In the genomic region with DNA sequence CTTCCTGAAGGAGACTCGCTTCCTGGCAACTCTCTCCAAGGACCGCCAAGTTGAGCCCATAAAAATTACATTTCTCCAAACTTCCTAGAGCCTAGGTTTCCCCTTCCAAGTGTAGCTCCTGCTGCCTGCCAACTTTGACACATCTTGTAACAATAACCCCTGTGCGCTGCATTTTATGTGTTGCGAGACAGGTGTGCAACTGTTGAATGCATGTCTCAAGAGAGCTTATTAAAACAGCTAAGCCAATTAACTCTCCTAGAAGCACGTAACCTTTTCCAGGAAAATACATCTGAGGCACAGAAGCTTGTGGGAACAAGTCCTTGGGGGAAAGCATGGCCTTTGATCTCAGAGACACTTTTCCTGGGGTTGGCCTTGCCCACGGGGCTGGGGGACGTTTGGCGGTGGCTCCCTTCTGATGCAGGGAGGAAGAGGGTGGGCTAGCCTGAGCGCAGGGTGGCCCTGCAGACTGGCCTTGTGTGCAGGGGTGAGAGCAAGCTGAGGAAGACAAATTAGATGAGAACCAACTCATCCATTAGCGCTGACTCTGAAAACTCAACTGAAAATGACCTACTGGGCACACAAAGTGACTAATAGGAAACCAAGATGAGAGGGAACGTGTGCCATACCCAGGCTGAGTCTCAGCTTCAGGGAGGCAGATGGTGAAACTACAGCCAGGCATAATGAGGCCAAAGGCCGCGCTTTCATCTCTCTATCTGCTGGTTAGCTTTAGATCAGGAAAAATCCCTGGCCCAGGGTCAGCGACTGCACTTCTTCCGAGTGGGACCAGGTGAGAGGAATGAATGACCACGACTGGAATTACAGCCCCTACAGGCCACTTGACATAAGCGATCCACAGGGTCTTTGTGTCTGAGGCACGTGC, we compare ENCODE assay signal across 19 cellular contexts.
A peak's percentile ranks its signal among the peaks of the same experiment; 100 is the strongest.
DNase-seq lines count a peak whose midpoint lies in the region; ATAC-seq and TF ChIP-seq lines count a peak whose summit lies in the region.
"Had no signal": no experiment of that assay in that cellular context is flagged by ENCODE, and none has a peak within 500 bp of the region (broad histone marks: within the 10 kb centered on the region; RNA-seq: fewer than 3 reads in every experiment).

No MANE protein-coding gene starts in this region.

- peak overlapping the region; percentile 8 for H3K27ac Mint-ChIP-seq in neural crest cell (ENCODE audit: unreplicated experiment)
- H3K27ac Mint-ChIP-seq in CD8-positive, alpha-beta T cell, result no peak overlapping the region
- H3K27ac Mint-ChIP-seq: B cell had no signal

- H3K36me3 ChIP-seq in WERI-Rb-1, result no peaks in the 10 kb centered on the region
- H3K36me3 ChIP-seq in CD8-positive, alpha-beta T cell (ENCODE audit: insufficient read depth, low read length), result no peaks in the 10 kb centered on the region

- H3K4me1 ChIP-seq in CD8-positive, alpha-beta T cell (ENCODE audit: insufficient read depth, low read length), result no peaks in the 10 kb centered on the region
- H3K4me1 ChIP-seq: Caco-2 had no signal

- POLR2A ChIA-PET in CD8-positive, alpha-beta T cell (lab: Charles Lee), result no interaction called here

- no peak overlapping the region for H3K4me3 ChIP-seq in WERI-Rb-1 (ENCODE audit: low read depth, low read length)
- H3K4me3 ChIP-seq in CD8-positive, alpha-beta T cell (ENCODE audit: low read depth, low read length), result no peak overlapping the region

- no peak for TF ChIP-seq CTCF in neural crest cell (conservative IDR thresholded peaks at IDR 0.05)
- no peak for TF ChIP-seq CTCF in WERI-Rb-1 (IDR thresholded peaks at IDR 0.05; ENCODE audit: low read depth, low read length)
- TF ChIP-seq CTCF in CD8-positive, alpha-beta T cell (IDR thresholded peaks at IDR 0.05), result no peak

- no peak for ATAC-seq in CD8-positive, alpha-beta T cell

- CTCF ChIA-PET in CD8-positive, alpha-beta T cell (lab: Charles Lee), result no interaction called here

- peaks cover 11% of the 10 kb centered on the region for H3K36me3 Mint-ChIP-seq in neural crest cell (ENCODE audit: low read depth)
- no peaks in the 10 kb centered on the region for H3K36me3 Mint-ChIP-seq in CD8-positive, alpha-beta T cell
- H3K36me3 Mint-ChIP-seq: CD4-positive, CD25-positive, alpha-beta regulatory T cell had no signal

- no peaks in the 10 kb centered on the region for H3K27me3 Mint-ChIP-seq in neural crest cell (ENCODE audit: low read depth)
- H3K27me3 Mint-ChIP-seq in CD8-positive, alpha-beta T cell (ENCODE audit: low read depth), result peaks cover 13% of the 10 kb centered on the region

- no peaks in the 10 kb centered on the region for H3K27me3 ChIP-seq in WERI-Rb-1 (ENCODE audit: insufficient read depth, low read depth, severe bottlenecking)
- H3K27me3 ChIP-seq in CD8-positive, alpha-beta T cell (ENCODE audit: insufficient read depth, low read length), result no peaks in the 10 kb centered on the region

- no peak overlapping the region for H3K4me3 Mint-ChIP-seq in neural crest cell
- H3K4me3 Mint-ChIP-seq in CD8-positive, alpha-beta T cell, result no peak overlapping the region
- H3K4me3 Mint-ChIP-seq: B cell; CD4-positive, CD25-positive, alpha-beta regulatory T cell had no signal

- H3K4me1 Mint-ChIP-seq in neural crest cell, result peaks cover 9% of the 10 kb centered on the region
- H3K4me1 Mint-ChIP-seq in CD8-positive, alpha-beta T cell (ENCODE audit: low read depth), result no peaks in the 10 kb centered on the region
- H3K4me1 Mint-ChIP-seq: B cell; CD4-positive, CD25-positive, alpha-beta regulatory T cell had no signal

- H3K27ac ChIP-seq in WERI-Rb-1, result no peak overlapping the region
- no peak overlapping the region for H3K27ac ChIP-seq in CD8-positive, alpha-beta T cell (ENCODE audit: low read depth, low read length)
- H3K27ac ChIP-seq: 22Rv1 had no signal

- peaks cover 5% of the 10 kb centered on the region for H3K9me3 Mint-ChIP-seq in neural crest cell
- peaks cover 4% of the 10 kb centered on the region for H3K9me3 Mint-ChIP-seq in CD8-positive, alpha-beta T cell

- intact Hi-C loops in CD8-positive, alpha-beta T cell (cut with DNase I, micrococcal nuclease), result no loop called here

- H3K9me3 ChIP-seq in WERI-Rb-1 (ENCODE audit: severe bottlenecking), result peaks cover 14% of the 10 kb centered on the region
- no peaks in the 10 kb centered on the region for H3K9me3 ChIP-seq in CD8-positive, alpha-beta T cell (ENCODE audit: low read length)

- DNase-seq in DMS153 (lab: John Stamatoyannopoulos, UW) (peak; percentile 42), DMS153 treated with DMSO at 0.1 percent for 48 hours (lab: John Stamatoyannopoulos, UW; ENCODE audit: unreplicated experiment) (no peak), NCI-H1105 (lab: John Stamatoyannopoulos, UW) (peak; percentile 68), NCI-H2171 treated with DMSO at 0.1 percent for 48 hours (lab: John Stamatoyannopoulos, UW) (peak; percentile 81), neural crest cell (ENCODE audit: low read depth, low spot score) (no peak), NCI-H1436 treated with DMSO at 0.1 percent for 48 hours (lab: John Stamatoyannopoulos, UW) (no peak), WERI-Rb-1 (no peak)
- no peak for DNase-seq in CD8-positive, alpha-beta T cell
- DNase-seq: Caco-2; CD4-positive, CD25-positive, alpha-beta regulatory T cell; KG1; NCI-H146; NCI-H2029 treated with DMSO at 0.1 percent for 48 hours; NCI-H345; NCI-H526 treated with DMSO at 0.1 percent for 48 hours; OCI-M1; Right ventricle myocardium superior had no signal

Comparison
In these comparisons a context has a peak if more than half of its experiments do, and no peak if none do; other contexts are left out.
1. DNase-seq: peak in DMS153 (single experiment), NCI-H1105 (single experiment) and NCI-H2171 treated with DMSO at 0.1 percent for 48 hours (single experiment); none in DMS153 treated with DMSO at 0.1 percent for 48 hours (single experiment), neural crest cell (single experiment), NCI-H1436 treated with DMSO at 0.1 percent for 48 hours (single experiment), WERI-Rb-1 (single experiment) and CD8-positive, alpha-beta T cell (0 of 7).